In the genomic region with DNA sequence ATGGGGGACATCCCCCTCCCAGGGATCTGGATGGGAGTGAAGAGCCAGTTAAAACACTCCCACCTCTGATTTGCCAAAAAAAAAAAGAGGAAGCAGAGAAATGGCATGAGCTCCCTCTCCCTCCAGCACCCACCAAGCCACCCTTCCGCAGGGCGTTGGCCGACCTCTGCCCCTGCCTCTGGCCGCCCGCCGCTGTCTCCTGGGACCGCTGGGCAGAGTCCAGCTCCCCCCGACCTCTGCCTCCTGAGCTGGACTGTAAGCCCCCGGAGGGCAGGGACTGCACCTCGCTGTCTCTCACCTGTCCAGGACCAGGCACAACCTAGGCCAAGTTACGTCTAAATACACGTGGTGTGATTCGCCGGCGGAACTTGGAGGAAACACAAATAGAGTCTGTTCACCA, we compare ENCODE assay signal across 22 cellular contexts.
"Had no signal": no experiment of that assay in that cellular context is flagged by ENCODE, and none has a peak within 500 bp of the region (broad histone marks: within the 10 kb centered on the region; RNA-seq: fewer than 3 reads in every experiment).

No MANE protein-coding gene starts in this region.

- H3K4me3 ChIP-seq: K562, SJSA1, SK-N-MC had no signal

- DNase-seq: Kasumi-1, MM.1S, NCI-H1092, NCI-H1105 treated with DMSO at 0.1 percent for 48 hours, NCI-H1417 treated with DMSO at 0.1 percent for 48 hours, NCI-H146, NCI-H187, NCI-H2029, NCI-H2081 treated with DMSO at 0.1 percent for 48 hours, NCI-H2171, NCI-H226, NCI-H446, NCI-H510A, NCI-H524 treated with DMSO at 0.1 percent for 48 hours, NCI-H69, NCI-H774, SIG-M5 had no signal

- H3K27ac Mint-ChIP-seq: IgD-negative memory B cell had no signal

- H3K4me1 ChIP-seq: SJSA1 had no signal

- H3K36me3 ChIP-seq: SJSA1 had no signal

- H3K27me3 ChIP-seq: SJSA1 had no signal

- H3K4me3 Mint-ChIP-seq: IgD-negative memory B cell had no signal

- H3K36me3 Mint-ChIP-seq: IgD-negative memory B cell had no signal

- H3K27ac ChIP-seq: KMS-11, SJSA1, SK-N-MC had no signal

- H3K9me3 ChIP-seq: SJSA1 had no signal

- ATAC-seq: K562 had no signal

- H3K9ac ChIP-seq: KMS-11 had no signal

- H3K4me2 ChIP-seq: KMS-11 had no signal
